8 cellular contexts compared by ENCODE assay signal in the genomic region with DNA sequence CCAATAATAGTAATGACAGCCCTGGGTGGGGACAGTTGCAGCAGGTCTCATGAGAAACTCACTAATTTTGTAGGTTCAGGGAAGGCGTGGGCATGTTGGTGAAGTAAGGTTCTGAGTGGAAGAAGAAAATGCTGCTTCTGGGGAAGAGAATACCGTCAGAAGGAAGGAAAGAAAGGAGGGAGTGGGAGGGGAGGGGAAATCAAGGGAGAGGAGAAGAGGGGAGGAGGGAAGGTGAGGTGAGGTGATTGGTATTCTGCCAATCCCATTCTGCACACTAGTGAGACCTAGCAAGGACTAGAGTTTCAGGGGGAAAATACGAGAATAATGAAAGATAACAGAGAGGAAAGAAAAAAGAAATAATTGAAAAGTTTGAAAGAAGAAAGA. TPM values are rescaled to one million over a fixed set of nuclear protein-coding genes. Genes with fewer than 3 reads are reported as not detected.
DNase-seq lines count a peak whose midpoint lies in the region; ATAC-seq, FAIRE-seq and TF ChIP-seq lines count a peak whose summit lies in the region.

No MANE protein-coding gene starts in this region.

- H2AFZ ChIP-seq in OCI-LY1 (ENCODE audit: low read length): peak overlapping the region; percentile 4; the same call in 1 of the 2 replicates
- H2AFZ ChIP-seq in trophoblast cell (ENCODE audit: insufficient read depth, low read length, poor library complexity): peak overlapping the region; percentile 55

- H3K79me1 ChIP-seq in trophoblast cell (ENCODE audit: low read length): peaks cover 4% of the 10 kb centered on the region

- H3K4me1 ChIP-seq in OCI-LY1 (ENCODE audit: insufficient read depth, low read length, severe bottlenecking) (peaks cover 14% of the 10 kb centered on the region), trophoblast cell (ENCODE audit: control insufficient read depth in 1 of 2, insufficient read depth in 2 of 2, low read length in 2 of 2) (peaks cover 4% of the 10 kb centered on the region in 2 experiments)

- H3K27ac ChIP-seq in OCI-LY1 (ENCODE audit: low read depth, low read length, poor library complexity, severe bottlenecking): no peak overlapping the region
- H3K27ac ChIP-seq in trophoblast cell (ENCODE audit: low read depth, low read length): peak overlapping the region; percentile 52

- peak; percentile 21 for FAIRE-seq in GM18507 (lab: Jason Lieb, UNC)

- H3K9me3 ChIP-seq in OCI-LY1 (ENCODE audit: low read length): no peaks in the 10 kb centered on the region
- H3K9me3 ChIP-seq in trophoblast cell (ENCODE audit: insufficient read depth, low read depth, low read length): peaks cover under 1% of the 10 kb centered on the region

- H3K14ac ChIP-seq in trophoblast cell (ENCODE audit: low read length): peak overlapping the region; percentile 12

- H2AK5ac ChIP-seq in trophoblast cell (ENCODE audit: low read length): no peak overlapping the region

- H3K18ac ChIP-seq in trophoblast cell (ENCODE audit: low read length): peak overlapping the region; percentile 42

- peak overlapping the region; percentile 6 for H2BK120ac ChIP-seq in trophoblast cell (ENCODE audit: insufficient read depth, low read length, poor library complexity)

- DNase-seq in GM18507 (ENCODE audit: extremely low spot score, insufficient read length, low read depth): no peak
- DNase-seq in epithelial cell of proximal tubule (ENCODE audit: low read depth): no peak
- no peak for DNase-seq in trophoblast cell
- no peak for DNase-seq in posterior vena cava (ENCODE audit: low spot score)
- no peak for DNase-seq in RPMI8226

- ATAC-seq in HG02623 (IDR thresholded peaks at IDR 0.05; ENCODE audit: unreplicated experiment) (no peak), GM19328 (IDR thresholded peaks at IDR 0.05; ENCODE audit: unreplicated experiment) (no peak)

- no peaks in the 10 kb centered on the region for H3K27me3 ChIP-seq in OCI-LY1 (ENCODE audit: insufficient read depth, low read length)
- no peaks in the 10 kb centered on the region for H3K27me3 ChIP-seq in trophoblast cell (ENCODE audit: insufficient read depth, low read length)

- H3K9ac ChIP-seq in OCI-LY1 (ENCODE audit: low read length): peak overlapping the region; percentile 46; the same call in 1 of the 2 replicates
- H3K9ac ChIP-seq in trophoblast cell (ENCODE audit: low read length): no peak overlapping the region

- H3K23ac ChIP-seq in trophoblast cell (ENCODE audit: low read length): no peak overlapping the region

- H2BK5ac ChIP-seq in trophoblast cell (ENCODE audit: low read depth, low read length, poor library complexity): peak overlapping the region; percentile 59

- no peaks in the 10 kb centered on the region for H3K9me2 ChIP-seq in OCI-LY1 (ENCODE audit: low read depth, low read length)

- no peak for TF ChIP-seq CTCF in OCI-LY1 (IDR thresholded peaks at IDR 0.05; ENCODE audit: low read length)
- TF ChIP-seq CTCF in epithelial cell of proximal tubule (conservative IDR thresholded peaks at IDR 0.05; ENCODE audit: low read depth, low read length): no peak

- H3K4ac ChIP-seq in trophoblast cell (ENCODE audit: low read depth, low read length): peak overlapping the region; percentile 37

- no peaks in the 10 kb centered on the region for H4K20me1 ChIP-seq in OCI-LY1 (ENCODE audit: insufficient read depth, low read length)

- H3K4me3 ChIP-seq in OCI-LY1 (ENCODE audit: low read depth, low read length, poor library complexity, severe bottlenecking): peak overlapping the region; percentile 51
- H3K4me3 ChIP-seq in epithelial cell of proximal tubule (ENCODE audit: low read depth, low read length): peak overlapping the region; percentile 81
- H3K4me3 ChIP-seq in trophoblast cell (ENCODE audit: low read depth, low read length): peak overlapping the region; percentile 67

- H4K8ac ChIP-seq in trophoblast cell (ENCODE audit: low read depth, low read length): peak overlapping the region; percentile 84

- H3K4me2 ChIP-seq in OCI-LY1 (ENCODE audit: low read length) (peak overlapping the region; percentile 64), trophoblast cell (ENCODE audit: low read length) (peak overlapping the region; percentile 74)

- no peak overlapping the region for H2BK12ac ChIP-seq in trophoblast cell (ENCODE audit: low read length)

- H4K91ac ChIP-seq in trophoblast cell (ENCODE audit: low read depth, low read length): peak overlapping the region; percentile 64

- intact Hi-C loops in posterior vena cava (cut with DNase I): no loop called here

- no peaks in the 10 kb centered on the region for H3K36me3 ChIP-seq in OCI-LY1 (ENCODE audit: insufficient read depth, low read length)
- H3K36me3 ChIP-seq in trophoblast cell (ENCODE audit: control insufficient read depth in 1 of 2, insufficient read depth in 2 of 2, low read length in 2 of 2): no peaks in the 10 kb centered on the region

- H3K79me2 ChIP-seq in OCI-LY1 (ENCODE audit: insufficient read depth, low read length) (no peaks in the 10 kb centered on the region), trophoblast cell (ENCODE audit: control insufficient read depth, insufficient read depth, low read length, poor library complexity) (peaks cover 3% of the 10 kb centered on the region)

- H3F3A ChIP-seq in OCI-LY1 (ENCODE audit: insufficient read depth, low read length): no peaks in the 10 kb centered on the region

- peak overlapping the region; percentile 76 for H4K12ac ChIP-seq in trophoblast cell (ENCODE audit: low read depth, low read length)

- no CpG with 5 or more reads among the region's 3 CpGs for WGBS in trophoblast cell (ENCODE audit: extremely low coverage, insufficient coverage, insufficient read length)

RNA-seq across cellular contexts. Expression of a gene that starts 32.4 kb away (rescaled TPM):
- total RNA-seq in epithelial cell of proximal tubule (197 and 227 TPM in 2 replicates), posterior vena cava (100 to 1,000 TPM; 193 to 230 TPM)
- polyA plus RNA-seq in trophoblast cell (2013): 373 and 375 TPM in 2 replicates

RNA-seq across cellular contexts. Expression of a gene that starts 54.9 kb away (rescaled TPM):
- total RNA-seq in epithelial cell of proximal tubule (not detected in 2 replicates), posterior vena cava (not detected)
- polyA plus RNA-seq in trophoblast cell (2013): not detected in 2 replicates
